Comparison of ENCODE assay signal across 9 cellular contexts in the genomic region with DNA sequence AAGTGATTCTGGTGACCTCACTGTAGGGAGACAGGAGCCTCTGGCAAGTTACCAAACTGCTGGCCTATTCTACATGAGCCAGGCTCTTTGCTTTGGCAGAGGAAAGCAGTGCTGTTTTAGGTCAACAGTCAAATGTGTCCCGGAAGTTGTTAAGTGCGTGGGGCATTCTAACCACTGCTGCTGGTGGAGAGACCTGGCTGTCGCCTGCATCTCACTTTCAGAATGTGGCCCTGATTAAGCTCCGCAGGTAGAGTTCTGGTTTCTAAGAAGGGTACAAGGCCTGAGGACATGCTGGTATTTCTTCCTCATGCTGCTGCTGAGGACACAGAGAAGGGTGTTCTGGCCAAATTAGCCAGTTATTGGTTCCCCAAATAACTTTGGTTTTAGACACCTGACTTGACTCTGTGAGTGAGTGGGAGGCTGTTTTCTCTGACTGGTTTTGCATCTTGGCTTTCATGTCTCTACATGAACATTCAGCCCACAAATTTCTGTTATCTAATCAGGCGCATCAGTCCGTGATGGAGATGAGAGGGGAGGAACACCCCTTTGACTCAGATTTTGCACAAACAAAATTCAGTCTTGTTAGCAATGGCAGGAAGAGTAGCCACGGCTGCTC.
DNase-seq lines count a peak whose midpoint lies in the region; ATAC-seq and TF ChIP-seq lines count a peak whose summit lies in the region.
"Had no signal": no experiment of that assay in that cellular context is flagged by ENCODE, and none has a peak within 500 bp of the region (broad histone marks: within the 10 kb centered on the region; RNA-seq: fewer than 3 reads in every experiment).

No MANE protein-coding gene starts in this region.

- DNase-seq in GM13977 (ENCODE audit: low spot score) (peak; percentile 40), KBM-7 (peak; percentile 9), natural killer cell (no peak), endothelial cell (ENCODE audit: low spot score) (no peak), coronary artery (ENCODE audit: low spot score) (no peak), cerebellar nuclear complex (lab: John Stamatoyannopoulos, UW) (no peak)

- H3K36me3 Mint-ChIP-seq in activated T-helper 17 cell treated with anti-CD3 and anti-CD28 coated beads, Interleukin-2, amount 50 U/mL, for 72 hours (ENCODE audit: low read depth): no peaks in the 10 kb centered on the region
- H3K36me3 Mint-ChIP-seq in natural killer cell: no peaks in the 10 kb centered on the region
- peaks cover 2% of the 10 kb centered on the region for H3K36me3 Mint-ChIP-seq in endothelial cell (ENCODE audit: low read depth, unreplicated experiment)

- in situ Hi-C loops in GM13977 (cut with MboI; ENCODE audit: low pct_unique_long_range_greater_than_20kb, low sequenced_read_pairs, unreplicated experiment): loop anchor here (25.0 kb wide), 1 partner anchor 112 kb away; a partner anchor contains a TSS
- in situ Hi-C loops in KBM-7 (cut with MboI; ENCODE audit: low pct_unique_long_range_greater_than_20kb, low sequenced_read_pairs): no loop called here

- no peak overlapping the region for H3K27ac ChIP-seq in coronary artery
- H3K27ac ChIP-seq: gastrocnemius medialis had no signal

- H3K4me3 ChIP-seq in coronary artery: no peak overlapping the region
- H3K4me3 ChIP-seq: gastrocnemius medialis had no signal

- no peak for TF ChIP-seq CTCF in GM13977 (IDR thresholded peaks at IDR 0.05; ENCODE audit: extremely low read depth, insufficient read depth, missing control alignments)
- no peak for TF ChIP-seq CTCF in natural killer cell (IDR thresholded peaks at IDR 0.05)
- TF ChIP-seq CTCF in endothelial cell (IDR thresholded peaks at IDR 0.05; ENCODE audit: unreplicated experiment): no peak
- TF ChIP-seq CTCF in coronary artery (IDR thresholded peaks at IDR 0.05): no peak

- peaks cover 8% of the 10 kb centered on the region for H3K9me3 Mint-ChIP-seq in activated T-helper 17 cell treated with anti-CD3 and anti-CD28 coated beads, Interleukin-2, amount 50 U/mL, for 72 hours
- H3K9me3 Mint-ChIP-seq in natural killer cell (peaks cover 0 to 3% of the 10 kb centered on the region in 2 donors), endothelial cell (ENCODE audit: unreplicated experiment) (no peaks in the 10 kb centered on the region)

- no peaks in the 10 kb centered on the region for H3K27me3 Mint-ChIP-seq in activated T-helper 17 cell treated with anti-CD3 and anti-CD28 coated beads, Interleukin-2, amount 50 U/mL, for 72 hours
- H3K27me3 Mint-ChIP-seq in natural killer cell (ENCODE audit: low read depth in 2 of 2): no peaks in the 10 kb centered on the region
- no peaks in the 10 kb centered on the region for H3K27me3 Mint-ChIP-seq in endothelial cell (ENCODE audit: unreplicated experiment)

- ATAC-seq in GM21447 (IDR thresholded peaks at IDR 0.05; ENCODE audit: unreplicated experiment) (peak; percentile 92), natural killer cell (peak in 2 of 3 donors; percentile 39 to 70)
- ATAC-seq in activated T-helper 17 cell treated with anti-CD3 and anti-CD28 coated beads, Interleukin-2, amount 50 U/mL, for 72 hours (replicated peaks): peak; percentile 91
- ATAC-seq: gastrocnemius medialis had no signal

- peak overlapping the region; percentile 60 for H3K4me3 Mint-ChIP-seq in activated T-helper 17 cell treated with anti-CD3 and anti-CD28 coated beads, Interleukin-2, amount 50 U/mL, for 72 hours
- H3K4me3 Mint-ChIP-seq in natural killer cell (no peak overlapping the region), endothelial cell (ENCODE audit: unreplicated experiment) (no peak overlapping the region)

- H3K27ac Mint-ChIP-seq in activated T-helper 17 cell treated with anti-CD3 and anti-CD28 coated beads, Interleukin-2, amount 50 U/mL, for 72 hours: peak overlapping the region; percentile 71
- H3K27ac Mint-ChIP-seq in natural killer cell (peak overlapping the region; percentile 34 to 63), endothelial cell (ENCODE audit: unreplicated experiment) (no peak overlapping the region)

- intact Hi-C loops in natural killer cell (cut with micrococcal nuclease): no loop called here

- H3K4me1 Mint-ChIP-seq in activated T-helper 17 cell treated with anti-CD3 and anti-CD28 coated beads, Interleukin-2, amount 50 U/mL, for 72 hours: peaks cover 20% of the 10 kb centered on the region
- peaks cover 9 to 14% of the 10 kb centered on the region in 2 donors for H3K4me1 Mint-ChIP-seq in natural killer cell
- peaks cover 5% of the 10 kb centered on the region for H3K4me1 Mint-ChIP-seq in endothelial cell (ENCODE audit: unreplicated experiment)

Comparison
In these comparisons a context has a peak if more than half of its experiments do, and no peak if none do; other contexts are left out.
1. DNase-seq: peak in GM13977 (single experiment) and KBM-7 (single experiment); none in natural killer cell (single experiment), endothelial cell (single experiment), coronary artery (single experiment) and cerebellar nuclear complex (0 of 2).
2. Peak in every context shown above with its lines, with median percentiles within 50 percentile points of each other: ATAC-seq.